Comparison of ENCODE assay signal across 1 cellular context in genomic region chr3:104428526-104428925, GRCh38.
TF ChIP-seq lines count a peak whose summit lies in the region.

No MANE protein-coding gene starts in this region.

TF ChIP-seq in GM23338, 12 proteins besides CTCF, POLR2A, EP300 and RAD21:
- no peak for TF ChIP-seq ZNF462 (CRISPR knock-in tag; IDR thresholded peaks at IDR 0.05)
- TF ChIP-seq NANOG (IDR thresholded peaks at IDR 0.05; ENCODE audit: borderline replicate concordance) = no peak
- TF ChIP-seq EZH2 (IDR thresholded peaks at IDR 0.05; ENCODE audit: low read depth, unreplicated experiment) = no peak
- no peak for TF ChIP-seq ZNF114 (CRISPR knock-in tag; IDR thresholded peaks at IDR 0.05)
- TF ChIP-seq, protein P1, sequence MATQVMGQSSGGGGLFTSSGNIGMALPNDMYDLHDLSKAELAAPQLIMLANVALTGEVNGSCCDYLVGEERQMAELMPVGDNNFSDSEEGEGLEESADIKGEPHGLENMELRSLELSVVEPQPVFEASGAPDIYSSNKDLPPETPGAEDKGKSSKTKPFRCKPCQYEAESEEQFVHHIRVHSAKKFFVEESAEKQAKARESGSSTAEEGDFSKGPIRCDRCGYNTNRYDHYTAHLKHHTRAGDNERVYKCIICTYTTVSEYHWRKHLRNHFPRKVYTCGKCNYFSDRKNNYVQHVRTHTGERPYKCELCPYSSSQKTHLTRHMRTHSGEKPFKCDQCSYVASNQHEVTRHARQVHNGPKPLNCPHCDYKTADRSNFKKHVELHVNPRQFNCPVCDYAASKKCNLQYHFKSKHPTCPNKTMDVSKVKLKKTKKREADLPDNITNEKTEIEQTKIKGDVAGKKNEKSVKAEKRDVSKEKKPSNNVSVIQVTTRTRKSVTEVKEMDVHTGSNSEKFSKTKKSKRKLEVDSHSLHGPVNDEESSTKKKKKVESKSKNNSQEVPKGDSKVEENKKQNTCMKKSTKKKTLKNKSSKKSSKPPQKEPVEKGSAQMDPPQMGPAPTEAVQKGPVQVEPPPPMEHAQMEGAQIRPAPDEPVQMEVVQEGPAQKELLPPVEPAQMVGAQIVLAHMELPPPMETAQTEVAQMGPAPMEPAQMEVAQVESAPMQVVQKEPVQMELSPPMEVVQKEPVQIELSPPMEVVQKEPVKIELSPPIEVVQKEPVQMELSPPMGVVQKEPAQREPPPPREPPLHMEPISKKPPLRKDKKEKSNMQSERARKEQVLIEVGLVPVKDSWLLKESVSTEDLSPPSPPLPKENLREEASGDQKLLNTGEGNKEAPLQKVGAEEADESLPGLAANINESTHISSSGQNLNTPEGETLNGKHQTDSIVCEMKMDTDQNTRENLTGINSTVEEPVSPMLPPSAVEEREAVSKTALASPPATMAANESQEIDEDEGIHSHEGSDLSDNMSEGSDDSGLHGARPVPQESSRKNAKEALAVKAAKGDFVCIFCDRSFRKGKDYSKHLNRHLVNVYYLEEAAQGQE (IDR thresholded peaks at IDR 0.05; ENCODE audit: unreplicated experiment) = no peak
- TF ChIP-seq CREB1 (CRISPR knock-in tag; IDR thresholded peaks at IDR 0.05; ENCODE audit: low read depth) = no peak
- TF ChIP-seq POLR2AphosphoS5 (IDR thresholded peaks at IDR 0.05; ENCODE audit: low read depth) = no peak
- TF ChIP-seq ZNF331 (CRISPR knock-in tag; IDR thresholded peaks at IDR 0.05; ENCODE audit: low read depth) = no peak
- TF ChIP-seq JUNB (IDR thresholded peaks at IDR 0.05; ENCODE audit: unreplicated experiment) = no peak
- TF ChIP-seq EZH2phosphoT487 (IDR thresholded peaks at IDR 0.05; ENCODE audit: unreplicated experiment) = no peak
- no peak for TF ChIP-seq STAT1 (IDR thresholded peaks at IDR 0.05; ENCODE audit: unreplicated experiment)
- TF ChIP-seq ETS1 (IDR thresholded peaks at IDR 0.05) = no peak
